In the genomic region with DNA sequence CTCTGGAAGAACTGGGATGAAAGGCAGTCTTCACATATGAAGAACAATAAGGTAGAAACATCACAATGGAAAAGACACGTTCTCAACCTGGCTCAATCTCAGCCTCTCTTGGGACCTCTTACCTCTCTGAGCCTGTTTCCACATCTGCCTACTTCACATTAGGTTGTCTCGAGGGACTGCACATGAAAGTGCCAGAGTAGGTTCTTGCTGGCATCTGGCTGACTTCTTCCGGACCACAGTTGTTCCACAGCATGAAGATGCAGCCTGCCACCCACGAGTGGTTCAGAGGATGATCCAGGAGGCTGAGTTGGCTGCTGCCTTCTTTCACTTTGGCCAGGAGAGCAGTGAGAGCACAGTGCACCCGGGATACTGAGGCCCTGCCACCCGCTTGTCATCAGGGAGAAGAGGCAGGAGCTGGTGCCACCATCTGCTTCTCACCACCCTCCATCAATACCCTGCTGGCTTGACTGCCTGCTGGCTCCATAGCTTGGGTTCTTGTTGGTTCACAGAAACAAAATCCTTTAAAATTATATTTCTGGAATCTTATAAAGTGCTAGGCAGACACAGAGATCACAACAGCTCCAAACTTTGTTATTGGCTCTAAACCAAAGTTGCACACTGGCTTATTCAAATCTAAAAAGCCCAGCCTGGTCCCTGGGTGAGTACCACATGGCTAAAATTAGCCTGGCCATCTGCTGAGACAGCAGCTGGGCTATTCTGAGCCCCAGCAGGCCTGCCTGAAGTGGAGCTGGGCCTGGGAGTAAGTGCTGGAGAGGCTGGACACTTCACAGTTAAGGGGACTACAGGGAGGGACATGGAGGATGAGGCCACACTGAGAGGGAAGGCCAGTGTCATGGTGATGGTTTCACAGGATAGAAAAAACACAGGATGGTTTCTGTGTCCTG, we compare ENCODE assay signal across 9 cellular contexts. TPM values are rescaled to one million over a fixed set of nuclear protein-coding genes. Genes with fewer than 3 reads are reported as not detected.
A peak's percentile ranks its signal among the peaks of the same experiment; 100 is the strongest.
DNase-seq lines count a peak whose midpoint lies in the region; ATAC-seq, FAIRE-seq and TF ChIP-seq lines count a peak whose summit lies in the region.
"Had no signal": no experiment of that assay in that cellular context is flagged by ENCODE, and none has a peak within 500 bp of the region (broad histone marks: within the 10 kb centered on the region; RNA-seq: fewer than 3 reads in every experiment).

No MANE protein-coding gene starts in this region.

- no peak overlapping the region for H3K4me3 ChIP-seq in cardiac muscle cell
- no peak overlapping the region for H3K4me3 ChIP-seq in tibial artery

- H3K27ac ChIP-seq in cardiac muscle cell: peak overlapping the region; percentile 87
- H3K27ac ChIP-seq in tibial artery: no peak overlapping the region

- no peak for FAIRE-seq in RCC 7860 (lab: Jason Lieb, UNC)

- intact Hi-C loops in tibial artery (cut with DNase I; ENCODE audit: low total_unique reads): no loop called here

- peak; percentile 24 for DNase-seq in Ammon's horn (ENCODE audit: low spot score)
- DNase-seq in NCI-H446 (lab: John Stamatoyannopoulos, UW): peak; percentile 34 to 87
- peak in 1 of 2 donors; percentile 91 for DNase-seq in cardiac muscle cell (ENCODE audit: low read depth in 1 of 2, low spot score in 1 of 2)
- DNase-seq in activated gamma-delta T cell treated with Interleukin-2 at 50 U/mL for 16 hours: no peak
- DNase-seq in tibial artery: no peak
- no peak for DNase-seq in RCC 7860 (ENCODE audit: low spot score)
- DNase-seq: activated naive CD4-positive, alpha-beta T cell treated with anti-CD3 and anti-CD28 coated beads, Interleukin-2, amount 50 U/mL, for 16 hours had no signal

- peak; percentile 44 for ATAC-seq in GM21360 (IDR thresholded peaks at IDR 0.05; ENCODE audit: unreplicated experiment)
- no peak for ATAC-seq in activated CD4-positive, CD25-positive, alpha-beta regulatory T cell treated with anti-CD3 and anti-CD28 coated beads, Interleukin-2, amount 50 U/mL, for 24 hours

- peaks cover 53% of the 10 kb centered on the region for H3K4me1 ChIP-seq in cardiac muscle cell (ENCODE audit: low read depth)
- peaks cover 0 to 4% (median 0%) of the 10 kb centered on the region in 4 donors for H3K4me1 ChIP-seq in tibial artery

- H3K36me3 ChIP-seq in cardiac muscle cell: peaks cover 12% of the 10 kb centered on the region
- H3K36me3 ChIP-seq in tibial artery: peaks cover 22 to 48% (median 28%) of the 10 kb centered on the region in 3 donors

- no peaks in the 10 kb centered on the region for H3K9me3 ChIP-seq in cardiac muscle cell (ENCODE audit: low read depth)
- no peaks in the 10 kb centered on the region for H3K9me3 ChIP-seq in tibial artery

- no peaks in the 10 kb centered on the region for H3K27me3 ChIP-seq in cardiac muscle cell
- no peaks in the 10 kb centered on the region for H3K27me3 ChIP-seq in tibial artery

- TF ChIP-seq CTCF in cardiac muscle cell (IDR thresholded peaks at IDR 0.05; ENCODE audit: low read depth, low read length): no peak
- no peak for TF ChIP-seq CTCF in tibial artery (IDR thresholded peaks at IDR 0.05)

RNA-seq across cellular contexts. Expression of gene LIN9, which starts 47.0 kb away (rescaled TPM):
- 11.3 and 12.6 TPM in 2 replicates for total RNA-seq in cardiac muscle cell
- 9.7 and 16.6 TPM in 2 replicates for polyA plus RNA-seq in cardiac muscle cell

RNA-seq across cellular contexts. Expression of gene PARP1, which starts 52.0 kb away (rescaled TPM):
- total RNA-seq in cardiac muscle cell: 293 and 373 TPM in 2 replicates
- 192 and 243 TPM in 2 replicates for polyA plus RNA-seq in cardiac muscle cell

Comparison
In these comparisons a context has a peak if more than half of its experiments do, and no peak if none do; other contexts are left out.
1. DNase-seq: peak in Ammon's horn (single experiment) and NCI-H446 (2 of 2); none in activated gamma-delta T cell treated with Interleukin-2 at 50 U/mL for 16 hours (single experiment), tibial artery (0 of 2) and RCC 7860 (single experiment).